ENCODE assay signal across 22 cellular contexts in genomic region chr12:132391326-132392041, GRCh38.
"Had no signal": no experiment of that assay in that cellular context is flagged by ENCODE, and none has a peak within 500 bp of the region (broad histone marks: within the 10 kb centered on the region; RNA-seq: fewer than 3 reads in every experiment).

No MANE protein-coding gene starts in this region.

- H3K4me3 ChIP-seq: breast epithelium, coronary artery, mucosa of descending colon, thyroid gland had no signal

- H3K9ac ChIP-seq: parathyroid adenoma had no signal

- H3K4me1 ChIP-seq: breast epithelium, parathyroid adenoma, thyroid gland had no signal

- H3K27me3 ChIP-seq: thyroid gland had no signal

- DNase-seq: activated CD4-positive, CD25-positive, alpha-beta regulatory T cell treated with anti-CD3 and anti-CD28 coated beads, Interleukin-2, amount 50 U/mL, for 72 hours; activated naive CD4-positive, alpha-beta T cell treated with Interleukin-2 at 50 U/mL for 16 hours; activated naive CD8-positive, alpha-beta T cell treated with anti-CD3 and anti-CD28 coated beads for 36 hours; activated T-cell treated with anti-CD3 and anti-CD28 coated beads, Interleukin-2, amount 50 U/mL, for 1 hour; amniotic stem cell; endodermal cell; immature natural killer cell; kidney glomerular epithelial cell; mesendoderm; nephron progenitor cell; nucleus accumbens; stimulated activated CD4-positive, alpha-beta T cell treated with anti-CD3 and anti-CD28 coated beads, Interleukin-4, amount 100 ng/mL, for 1 hour; stimulated activated naive CD4-positive, alpha-beta T cell treated with Interleukin-2 at 50 U/mL for 16 hours; substantia nigra; thyroid gland; WERI-Rb-1 had no signal

- H3K27ac Mint-ChIP-seq: activated naive CD8-positive, alpha-beta T cell treated with anti-CD3 and anti-CD28 coated beads for 36 hours; activated T-helper 17 cell treated with anti-CD3 and anti-CD28 coated beads, Interleukin-2, amount 50 U/mL, for 72 hours; endodermal cell; immature natural killer cell; nephron progenitor cell; T-cell had no signal

- H3K36me3 ChIP-seq: breast epithelium, thyroid gland, WERI-Rb-1 had no signal

- H3K4me1 Mint-ChIP-seq: activated naive CD8-positive, alpha-beta T cell treated with anti-CD3 and anti-CD28 coated beads for 36 hours; activated T-helper 17 cell treated with anti-CD3 and anti-CD28 coated beads, Interleukin-2, amount 50 U/mL, for 72 hours; endodermal cell; immature natural killer cell; T-cell had no signal

- H3K36me3 Mint-ChIP-seq: activated naive CD8-positive, alpha-beta T cell treated with anti-CD3 and anti-CD28 coated beads for 36 hours; immature natural killer cell; T-cell had no signal

- H2AFZ ChIP-seq: parathyroid adenoma had no signal

- ATAC-seq: activated T-helper 17 cell treated with anti-CD3 and anti-CD28 coated beads, Interleukin-2, amount 50 U/mL, for 72 hours; mucosa of descending colon; T-cell had no signal

- H3K27ac ChIP-seq: breast epithelium, coronary artery, parathyroid adenoma, thyroid gland, WERI-Rb-1 had no signal

- H3K9me3 Mint-ChIP-seq: activated naive CD8-positive, alpha-beta T cell treated with anti-CD3 and anti-CD28 coated beads for 36 hours; endodermal cell; immature natural killer cell; T-cell had no signal

- H3K9me3 ChIP-seq: breast epithelium, mucosa of descending colon, thyroid gland had no signal

- H3K4me3 Mint-ChIP-seq: activated naive CD8-positive, alpha-beta T cell treated with anti-CD3 and anti-CD28 coated beads for 36 hours; activated T-helper 17 cell treated with anti-CD3 and anti-CD28 coated beads, Interleukin-2, amount 50 U/mL, for 72 hours; endodermal cell; immature natural killer cell; nephron progenitor cell; T-cell had no signal
